ENCODE assay signal across 1 cellular context in the genomic region with DNA sequence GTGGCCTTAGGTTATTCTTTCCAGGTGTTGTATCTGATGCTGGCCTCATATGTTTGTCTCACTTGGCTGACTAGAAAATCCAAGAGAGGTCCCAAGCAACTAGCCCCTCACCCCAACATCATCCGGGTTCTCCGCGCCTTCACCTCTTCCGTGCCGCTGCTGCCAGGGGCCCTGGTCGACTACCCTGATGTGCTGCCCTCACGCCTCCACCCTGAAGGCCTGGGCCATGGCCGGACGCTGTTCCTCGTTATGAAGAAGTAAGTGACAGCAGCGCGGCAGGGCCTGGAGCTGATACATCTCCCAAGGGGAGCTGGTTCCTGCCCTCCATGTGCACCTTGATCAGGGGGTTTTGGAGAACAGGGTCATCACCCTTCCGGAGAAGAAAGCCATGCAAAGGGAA.
TF ChIP-seq lines count a peak whose summit lies in the region.

No MANE protein-coding gene starts in this region.

TF ChIP-seq in K562, 482 proteins besides CTCF, POLR2A, EP300 and RAD21:
- 0 out of 2 replicates have a peak, but pooled peaks have one; percentile 20 for TF ChIP-seq POLR2G (IDR thresholded peaks at IDR 0.05; ENCODE audit: low read depth, low read length)
- TF ChIP-seq, protein P1, sequence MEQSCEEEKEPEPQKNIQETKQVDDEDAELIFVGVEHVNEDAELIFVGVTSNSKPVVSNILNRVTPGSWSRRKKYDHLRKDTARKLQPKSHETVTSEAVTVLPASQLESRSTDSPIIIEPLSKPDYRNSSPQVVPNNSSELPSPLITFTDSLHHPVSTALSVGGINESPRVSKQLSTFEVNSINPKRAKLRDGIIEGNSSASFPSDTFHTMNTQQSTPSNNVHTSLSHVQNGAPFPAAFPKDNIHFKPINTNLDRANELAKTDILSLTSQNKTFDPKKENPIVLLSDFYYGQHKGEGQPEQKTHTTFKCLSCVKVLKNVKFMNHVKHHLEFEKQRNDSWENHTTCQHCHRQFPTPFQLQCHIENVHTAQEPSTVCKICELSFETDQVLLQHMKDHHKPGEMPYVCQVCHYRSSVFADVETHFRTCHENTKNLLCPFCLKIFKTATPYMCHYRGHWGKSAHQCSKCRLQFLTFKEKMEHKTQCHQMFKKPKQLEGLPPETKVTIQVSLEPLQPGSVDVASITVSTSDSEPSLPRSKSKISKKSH (CRISPR knock-in tag; IDR thresholded peaks at IDR 0.05): no peak
